ENCODE assay signal across 2 cellular contexts in the genomic region with DNA sequence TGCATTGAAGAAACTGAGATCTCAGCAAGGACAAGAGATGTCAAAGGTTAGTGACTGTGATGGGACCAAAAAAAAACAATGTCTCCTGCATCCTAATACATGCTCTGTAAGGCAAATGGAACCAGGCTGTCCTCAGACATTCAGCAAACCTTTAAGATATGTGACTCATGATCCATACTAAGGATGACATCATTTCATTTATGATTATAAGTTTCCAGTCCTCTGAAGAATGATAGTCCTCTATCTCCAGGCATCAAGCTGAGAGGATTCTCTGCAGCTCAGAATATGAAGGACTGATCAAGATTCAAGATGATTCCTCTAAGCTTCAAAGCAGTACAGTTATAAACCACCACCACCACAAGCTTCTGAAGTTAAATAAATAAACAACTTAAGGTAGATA.
TF ChIP-seq lines count a peak whose summit lies in the region.

No MANE protein-coding gene starts in this region.

TF ChIP-seq in HCT116, 20 proteins besides CTCF, POLR2A, EP300 and RAD21:
- TF ChIP-seq FOSL1 (IDR thresholded peaks at IDR 0.05; ENCODE audit: low read depth), result 0 out of 2 replicates have a peak, but pooled peaks have one; percentile 15
- no peak for TF ChIP-seq JUND (IDR thresholded peaks at IDR 0.05)

TF ChIP-seq in SK-N-SH, 30 proteins besides CTCF, POLR2A, EP300 and RAD21:
- TF ChIP-seq SMC3 (IDR thresholded peaks at IDR 0.05; ENCODE audit: low read depth, low read length) (no peak), FOSL2 (IDR thresholded peaks at IDR 0.05; ENCODE audit: borderline replicate concordance, low read depth) (peak; percentile 68; the same call in 1 of the 2 replicates), JUND (IDR thresholded peaks at IDR 0.05) (peak; percentile 54), RXRA (IDR thresholded peaks at IDR 0.05; ENCODE audit: borderline replicate concordance, low read depth) (no peak), TCF12 (IDR thresholded peaks at IDR 0.05) (peak; percentile 17; the same call in 1 of the 2 replicates)
